In genomic region chr9:21696411-21696865, GRCh38 we compare ENCODE assay signal across 2 cellular contexts.
TF ChIP-seq lines count a peak whose summit lies in the region.

No MANE protein-coding gene starts in this region.

TF ChIP-seq in H1, 55 proteins besides CTCF, POLR2A, EP300 and RAD21 (continued from another document):
- TF ChIP-seq E2F6 (IDR thresholded peaks at IDR 0.05) (peak; percentile 62), TAF1 (IDR thresholded peaks at IDR 0.05; ENCODE audit: low read depth, low read length) (0 out of 2 replicates have a peak, but pooled peaks have one; percentile 13), MAX (IDR thresholded peaks at IDR 0.05) (peak; percentile 83), BACH1 (IDR thresholded peaks at IDR 0.05; ENCODE audit: low read length) (no peak), CEBPB (IDR thresholded peaks at IDR 0.05; ENCODE audit: low read depth, low read length) (no peak)

TF ChIP-seq in HepG2, 621 proteins besides CTCF, POLR2A, EP300 and RAD21 (continued from another document):
- TF ChIP-seq ZNF281 (CRISPR knock-in tag; IDR thresholded peaks at IDR 0.05; ENCODE audit: borderline replicate concordance): no peak
- TF ChIP-seq MATR3 (CRISPR knock-in tag; IDR thresholded peaks at IDR 0.05): no peak
- TF ChIP-seq ZBTB42 (CRISPR knock-in tag; IDR thresholded peaks at IDR 0.05): no peak
- no peak for TF ChIP-seq ZNF792 (CRISPR knock-in tag; IDR thresholded peaks at IDR 0.05)
- TF ChIP-seq TAF1 (CRISPR knock-in tag; IDR thresholded peaks at IDR 0.05): no peak
- TF ChIP-seq MAX (IDR thresholded peaks at IDR 0.05): no peak
- no peak for TF ChIP-seq NFAT5 (CRISPR knock-in tag; IDR thresholded peaks at IDR 0.05)
- TF ChIP-seq JUN (CRISPR knock-in tag; IDR thresholded peaks at IDR 0.05): no peak
- TF ChIP-seq CAMTA2 (CRISPR knock-in tag; IDR thresholded peaks at IDR 0.05; ENCODE audit: borderline replicate concordance): no peak
- TF ChIP-seq NFATC3 (CRISPR knock-in tag; IDR thresholded peaks at IDR 0.05): no peak
